Comparison of ENCODE assay signal across 18 cellular contexts in genomic region chr12:93970892-93971688, GRCh38.
A peak's percentile ranks its signal among the peaks of the same experiment; 100 is the strongest.
DNase-seq lines count a peak whose midpoint lies in the region; ATAC-seq and TF ChIP-seq lines count a peak whose summit lies in the region.
"Had no signal": no experiment of that assay in that cellular context is flagged by ENCODE, and none has a peak within 500 bp of the region (broad histone marks: within the 10 kb centered on the region; RNA-seq: fewer than 3 reads in every experiment).

No MANE protein-coding gene starts in this region.

- H3K9me3 ChIP-seq in SK-N-SH, result no peaks in the 10 kb centered on the region

- H2AFZ ChIP-seq in SK-N-SH (ENCODE audit: low read depth), result no peak overlapping the region

- no peak overlapping the region for H3K9ac ChIP-seq in SK-N-SH
- H3K9ac ChIP-seq: BLaER1 had no signal

- no peak for ATAC-seq in SK-N-SH treated with all-trans-retinoic acid at 6 μM for 48 hours
- ATAC-seq in GM21576 (IDR thresholded peaks at IDR 0.05; ENCODE audit: unreplicated experiment), result no peak
- ATAC-seq: CD8-positive, alpha-beta T cell; Panc1; Right ventricle myocardium inferior had no signal

- no peaks in the 10 kb centered on the region for H3F3A ChIP-seq in SK-N-SH (replicated peaks; ENCODE audit: insufficient read depth)

- H3K27me3 Mint-ChIP-seq in type B pancreatic cell (peaks cover 4% of the 10 kb centered on the region), immature natural killer cell (ENCODE audit: low read depth in 3 of 3) (peaks cover 3 to 5% (median 3%) of the 10 kb centered on the region in 3 donors)

- no peaks in the 10 kb centered on the region for H4K20me1 ChIP-seq in SK-N-SH (ENCODE audit: insufficient read depth)
- H4K20me1 ChIP-seq: BLaER1 had no signal

- 81% methylated on average over 10 of the region's 10 CpGs for whole genome bisulfite sequencing in SK-N-SH (ENCODE audit: low lambda C conversion rate)

- H3K36me3 Mint-ChIP-seq in type B pancreatic cell, result no peaks in the 10 kb centered on the region
- H3K36me3 Mint-ChIP-seq in immature natural killer cell, result no peaks in the 10 kb centered on the region
- H3K36me3 Mint-ChIP-seq: CD8-positive, alpha-beta T cell had no signal

- H3K4me3 ChIP-seq in SK-N-SH (ENCODE audit: low read depth in 2 of 2, low read length in 1 of 2), result no peak overlapping the region
- H3K4me3 ChIP-seq in foreskin fibroblast (ENCODE audit: low read depth in 1 of 2, low read length in 2 of 2), result no peak overlapping the region
- H3K4me3 ChIP-seq: BLaER1, SK-N-MC had no signal

- H3K27ac Mint-ChIP-seq in type B pancreatic cell (peak overlapping the region; percentile 60), immature natural killer cell (no peak overlapping the region)
- H3K27ac Mint-ChIP-seq: CD8-positive, alpha-beta T cell had no signal

- no peak for TF ChIP-seq CTCF in SK-N-SH (IDR thresholded peaks at IDR 0.05)
- TF ChIP-seq CTCF in foreskin fibroblast (IDR thresholded peaks at IDR 0.05; ENCODE audit: low read depth, low read length), result no peak
- no peak for TF ChIP-seq CTCF in type B pancreatic cell (conservative IDR thresholded peaks at IDR 0.05)

- H3K4me3 Mint-ChIP-seq in type B pancreatic cell (no peak overlapping the region), immature natural killer cell (no peak overlapping the region)
- H3K4me3 Mint-ChIP-seq: CD8-positive, alpha-beta T cell had no signal

- POLR2A ChIA-PET in SK-N-SH (lab: Yijun Ruan, JAX), result no interaction called here

- CTCF ChIA-PET in SK-N-SH (lab: Yijun Ruan, JAX), result interaction anchor here (1.2 kb wide), 1 partner anchor 131 kb away, joined by 4 read pairs; no protein-coding TSS in a partner anchor

- H3K9me3 Mint-ChIP-seq in type B pancreatic cell (peaks cover 7% of the 10 kb centered on the region), immature natural killer cell (no peaks in the 10 kb centered on the region)
- H3K9me3 Mint-ChIP-seq: CD8-positive, alpha-beta T cell had no signal

- H3K27me3 ChIP-seq in SK-N-SH (ENCODE audit: insufficient read depth), result no peaks in the 10 kb centered on the region
- H3K27me3 ChIP-seq: BLaER1 had no signal

- TF ChIP-seq RAD21 in SK-N-SH (IDR thresholded peaks at IDR 0.05; ENCODE audit: low read length), result no peak

- no peak for TF ChIP-seq EP300 in SK-N-SH (IDR thresholded peaks at IDR 0.05; ENCODE audit: borderline replicate concordance in 1 of 2, low read depth in 1 of 2, low read length in 1 of 2)

- H3K4me1 ChIP-seq in SK-N-SH (ENCODE audit: control insufficient read depth in 1 of 2, insufficient read depth in 2 of 2, low read depth in 1 of 2, low read length in 1 of 2), result no peaks in the 10 kb centered on the region

- H3K27ac ChIP-seq in SK-N-SH (ENCODE audit: low read depth in 2 of 2, low read length in 1 of 2), result no peak overlapping the region
- H3K27ac ChIP-seq: 22Rv1, BLaER1, SK-N-MC had no signal

- no peaks in the 10 kb centered on the region for H3K79me2 ChIP-seq in SK-N-SH (ENCODE audit: insufficient read depth)

- H3K4me2 ChIP-seq in SK-N-SH, result no peak overlapping the region
- H3K4me2 ChIP-seq: BLaER1 had no signal

- DNase-seq in SK-N-SH, result peak; percentile 20
- DNase-seq in OCI-M1 (lab: John Stamatoyannopoulos, UW), result peak; percentile 13
- peak; percentile 19 to 38 for DNase-seq in foreskin fibroblast
- no peak for DNase-seq in type B pancreatic cell (ENCODE audit: extremely low spot score, unreplicated experiment)
- DNase-seq in immature natural killer cell, result no peak
- no peak for DNase-seq in NCI-H128 (lab: John Stamatoyannopoulos, UW; ENCODE audit: unreplicated experiment)
- DNase-seq: CD8-positive, alpha-beta T cell; Kasumi-1; NCI-H1436; NCI-H2029 treated with DMSO at 0.1 percent for 48 hours; NCI-H510A treated with DMSO at 0.1 percent for 48 hours had no signal

- peaks cover 14% of the 10 kb centered on the region for H3K4me1 Mint-ChIP-seq in type B pancreatic cell (ENCODE audit: unreplicated experiment)
- H3K4me1 Mint-ChIP-seq in immature natural killer cell, result peaks cover 0 to 3% of the 10 kb centered on the region in 2 donors

- no peaks in the 10 kb centered on the region for H3K36me3 ChIP-seq in SK-N-SH (replicated peaks in 1 of 2; ENCODE audit: control insufficient read depth in 1 of 2, insufficient read depth in 2 of 2, low read length in 1 of 2)
- H3K36me3 ChIP-seq: BLaER1 had no signal

- no peaks in the 10 kb centered on the region for H3K9me2 ChIP-seq in SK-N-SH

TF ChIP-seq in SK-N-SH, 30 proteins besides CTCF, POLR2A, EP300 and RAD21:
- TF ChIP-seq NRF1 (IDR thresholded peaks at IDR 0.05; ENCODE audit: low read depth, low read length) (no peak), SMC3 (IDR thresholded peaks at IDR 0.05; ENCODE audit: low read depth, low read length) (no peak)

TF ChIP-seq in SK-N-SH treated with all-trans-retinoic acid at 6 μM for 48 hours, 23 proteins besides CTCF, POLR2A, EP300 and RAD21:
- no peak for TF ChIP-seq CSDC2 (CRISPR knock-in tag; IDR thresholded peaks at IDR 0.05)
- no peak for TF ChIP-seq PPARA (CRISPR knock-in tag; IDR thresholded peaks at IDR 0.05; ENCODE audit: borderline replicate concordance)
- TF ChIP-seq ZFP3 (CRISPR knock-in tag; IDR thresholded peaks at IDR 0.05), result no peak
- no peak for TF ChIP-seq ZNF70 (CRISPR knock-in tag; IDR thresholded peaks at IDR 0.05)
- no peak for TF ChIP-seq OSR1 (CRISPR knock-in tag; IDR thresholded peaks at IDR 0.05)
- no peak for TF ChIP-seq RARB (CRISPR knock-in tag; IDR thresholded peaks at IDR 0.05)
TF ChIP-seq in SK-N-SH treated with all-trans-retinoic acid at 6 μM for 48 hours: peak in this region for 0.

Comparison
In these comparisons a context has a peak if more than half of its experiments do, and no peak if none do; other contexts are left out.
1. DNase-seq: peak in SK-N-SH (single experiment), OCI-M1 (single experiment) and foreskin fibroblast (2 of 2); none in type B pancreatic cell (single experiment), immature natural killer cell (0 of 3) and NCI-H128 (single experiment).